ENCODE assay signal across 31 cellular contexts in genomic region chr13:26562538-26562890, GRCh38. TPM values are rescaled to one million over a fixed set of nuclear protein-coding genes. Genes with fewer than 3 reads are reported as not detected.
DNase-seq lines count a peak whose midpoint lies in the region; ATAC-seq, FAIRE-seq and TF ChIP-seq lines count a peak whose summit lies in the region.
"Had no signal": no experiment of that assay in that cellular context is flagged by ENCODE, and none has a peak within 500 bp of the region (broad histone marks: within the 10 kb centered on the region; RNA-seq: fewer than 3 reads in every experiment).

No MANE protein-coding gene starts in this region.

- peaks cover 6% of the 10 kb centered on the region; the same call in 1 of the 2 replicates for H4K20me1 ChIP-seq in HepG2 (ENCODE audit: insufficient read depth, low read length)
- H4K20me1 ChIP-seq: BLaER1 had no signal

- no peak for DNase-seq in HepG2 (ENCODE audit: low spot score)
- no peak for DNase-seq in right lobe of liver
- DNase-seq in ascending aorta (ENCODE audit: low spot score in 2 of 2), result no peak
- DNase-seq in mesendoderm, result peak; percentile 7
- no peak for DNase-seq in T-helper 17 cell
- no peak for DNase-seq in DMS53 treated with DMSO at 0.1 percent for 48 hours (lab: John Stamatoyannopoulos, UW; ENCODE audit: unreplicated experiment)
- DNase-seq: activated CD4-positive, alpha-beta T cell treated with anti-CD3 and anti-CD28 coated beads for 1 hour; activated CD8-positive, alpha-beta T cell treated with anti-CD3 and anti-CD28 coated beads for 36 hours; activated naive CD8-positive, alpha-beta T cell treated with anti-CD3 and anti-CD28 coated beads for 36 hours; Caco-2; effector memory CD4-positive, alpha-beta T cell; hippocampal formation; immature natural killer cell; left ventricle myocardium superior; mucosa of descending colon; NCI-H1417; NCI-H446 treated with DMSO at 0.1 percent for 48 hours; SIG-M5; stimulated activated CD8-positive, alpha-beta memory T cell treated with anti-CD3 and anti-CD28 coated beads, Interleukin-4, amount 100 ng/mL, for 48 hours; upper lobe of left lung had no signal

- no peak overlapping the region for H3K56ac ChIP-seq in mesendoderm (ENCODE audit: low read length)

- ATAC-seq in HepG2 (no peak), right lobe of liver (no peak), GM19452 (IDR thresholded peaks at IDR 0.05; ENCODE audit: unreplicated experiment) (no peak), GM18858 (IDR thresholded peaks at IDR 0.05; ENCODE audit: unreplicated experiment) (no peak), T-helper 17 cell (no peak)
- ATAC-seq: activated CD8-positive, alpha-beta T cell treated with anti-CD3 and anti-CD28 coated beads for 36 hours; esophagus mucosa; gastroesophageal sphincter; GM12878; mucosa of descending colon; Panc1 had no signal

- H3K4me3 ChIP-seq in HepG2 (replicated peaks in 1 of 3; ENCODE audit: insufficient read depth in 1 of 3, low read depth in 2 of 3, low read length in 3 of 3) (no peak overlapping the region), right lobe of liver (no peak overlapping the region), ascending aorta (no peak overlapping the region), mesendoderm (ENCODE audit: low read length) (no peak overlapping the region)
- H3K4me3 ChIP-seq: BLaER1, gastroesophageal sphincter, GM12878, HAP-1, mucosa of descending colon, prostate gland, upper lobe of left lung had no signal

- in situ Hi-C loops in HepG2 (cut with HindIII; ENCODE audit: extremely low pct_ligation_motif_present, low pct_unique_long_range_greater_than_20kb), result no loop called here

- no peak overlapping the region for H2BK5ac ChIP-seq in mesendoderm (ENCODE audit: low read length)

- no peak overlapping the region for H3K23ac ChIP-seq in mesendoderm (ENCODE audit: low read length)

- TF ChIP-seq POLR2A in HepG2 (IDR thresholded peaks at IDR 0.05; ENCODE audit: insufficient read depth in 1 of 2, low read depth in 2 of 2, low read length in 2 of 2) (no peak), right lobe of liver (IDR thresholded peaks at IDR 0.05) (no peak)

- CTCF ChIA-PET in HepG2 (lab: Yijun Ruan, JAX; ENCODE audit: low intra/inter-chr PET ratio, low total read pairs), result no interaction called here

- intact Hi-C loops in HepG2 (cut with micrococcal nuclease; ENCODE audit: unreplicated experiment), result no loop called here
- intact Hi-C loops in right lobe of liver (cut with DNase I), result no loop called here
- intact Hi-C loops in ascending aorta (cut with DNase I), result no loop called here

- H3K4me1 ChIP-seq in HepG2 (ENCODE audit: insufficient read depth, low read length), result peaks cover 64% of the 10 kb centered on the region
- H3K4me1 ChIP-seq in right lobe of liver, result peaks cover 0 to 9% (median 3%) of the 10 kb centered on the region in 4 donors
- H3K4me1 ChIP-seq in ascending aorta, result peaks cover 3 to 10% of the 10 kb centered on the region in 2 donors
- H3K4me1 ChIP-seq in mesendoderm (ENCODE audit: control insufficient read depth, low read depth, low read length), result peaks cover 2% of the 10 kb centered on the region
- H3K4me1 ChIP-seq: BLaER1, prostate gland had no signal

- no peak for FAIRE-seq in HepG2 (lab: Jason Lieb, UNC)
- FAIRE-seq: A204.1, GM12878 had no signal

- H3K79me2 ChIP-seq in HepG2 (ENCODE audit: insufficient read depth, low read length) (peaks cover 74% of the 10 kb centered on the region), mesendoderm (ENCODE audit: control insufficient read depth, insufficient read depth, low read length) (peaks cover 14% of the 10 kb centered on the region)

- peaks cover 2% of the 10 kb centered on the region for H3K4me1 Mint-ChIP-seq in T-helper 17 cell

- TF ChIP-seq CTCF in HepG2 (CRISPR knock-in tag; IDR thresholded peaks at IDR 0.05) (no peak), right lobe of liver (IDR thresholded peaks at IDR 0.05) (no peak), ascending aorta (IDR thresholded peaks at IDR 0.05) (no peak)

- no peak overlapping the region for H3K9ac ChIP-seq in HepG2 (ENCODE audit: insufficient read depth, low read depth, low read length)
- H3K9ac ChIP-seq in mesendoderm (ENCODE audit: low read length), result no peak overlapping the region
- H3K9ac ChIP-seq: BLaER1 had no signal

- BruUV-seq in HepG2 (replicated peaks; lab: Mats Ljungman, UMichigan), result no TSS peak

- H3K9me3 ChIP-seq in HepG2 (ENCODE audit: low read length) (no peaks in the 10 kb centered on the region), right lobe of liver (no peaks in the 10 kb centered on the region), ascending aorta (no peaks in the 10 kb centered on the region), T-helper 17 cell (ENCODE audit: control insufficient read depth, low read length, poor library complexity, severe bottlenecking) (no peaks in the 10 kb centered on the region)
- H3K9me3 ChIP-seq: Caco-2, gastroesophageal sphincter, HAP-1, mucosa of descending colon, prostate gland, upper lobe of left lung had no signal

- H3K4ac ChIP-seq in mesendoderm (ENCODE audit: low read depth, low read length), result no peak overlapping the region

- TF ChIP-seq EP300 in HepG2 (IDR thresholded peaks at IDR 0.05; ENCODE audit: low read depth in 2 of 2, low read length in 2 of 2) (no peak), HepG2 (CRISPR knock-in tag; IDR thresholded peaks at IDR 0.05; ENCODE audit: borderline replicate concordance) (no peak)

- H4K8ac ChIP-seq in mesendoderm (ENCODE audit: low read depth, low read length), result no peak overlapping the region

- no peak overlapping the region for H2BK15ac ChIP-seq in mesendoderm (replicated peaks; ENCODE audit: low read depth)

- H4K5ac ChIP-seq in mesendoderm (ENCODE audit: low read length), result no peak overlapping the region

- H3K4me2 ChIP-seq in HepG2 (ENCODE audit: low read depth, low read length) (no peak overlapping the region), mesendoderm (ENCODE audit: low read length) (no peak overlapping the region)
- H3K4me2 ChIP-seq: BLaER1 had no signal

- H3K18ac ChIP-seq in mesendoderm (ENCODE audit: low read length), result no peak overlapping the region

- TF ChIP-seq RAD21 in HepG2 (CRISPR knock-in tag; IDR thresholded peaks at IDR 0.05), result no peak

- H3K79me1 ChIP-seq in mesendoderm (ENCODE audit: low read length), result peaks cover 21% of the 10 kb centered on the region

- no peak overlapping the region for H2AK5ac ChIP-seq in mesendoderm (ENCODE audit: low read length)

- peaks cover 28% of the 10 kb centered on the region for H3K27me3 Mint-ChIP-seq in T-helper 17 cell

- WGBS in HepG2 (ENCODE audit: low lambda C conversion rate), result 42% methylated on average over 2 of the region's 2 CpGs
- 50% methylated on average over 2 of the region's 2 CpGs for WGBS in right lobe of liver (ENCODE audit: insufficient coverage, low coverage, low lambda C conversion rate, missing lambda C conversion rate)
- WGBS in mesendoderm (ENCODE audit: extremely low coverage, insufficient coverage, low lambda C conversion rate), result no CpG with 5 or more reads among the region's 2 CpGs

- H3K36me3 ChIP-seq in HepG2 (replicated peaks in 1 of 2; ENCODE audit: control insufficient read depth in 1 of 2, insufficient read depth in 2 of 2, low read length in 2 of 2), result no peaks in the 10 kb centered on the region
- H3K36me3 ChIP-seq in right lobe of liver, result no peaks in the 10 kb centered on the region
- no peaks in the 10 kb centered on the region for H3K36me3 ChIP-seq in ascending aorta
- H3K36me3 ChIP-seq in mesendoderm (ENCODE audit: control insufficient read depth, insufficient read depth, low read length), result no peaks in the 10 kb centered on the region
- H3K36me3 ChIP-seq: BLaER1, gastroesophageal sphincter, HAP-1, prostate gland, upper lobe of left lung had no signal

- no peak overlapping the region for H2BK120ac ChIP-seq in mesendoderm (ENCODE audit: low read depth, low read length)

- POLR2A ChIA-PET in HepG2 (lab: Yijun Ruan, JAX), result no interaction called here

- H3K27ac ChIP-seq in HepG2 (ENCODE audit: extremely low read length, insufficient read depth, low read length) (no peak overlapping the region), right lobe of liver (no peak overlapping the region), ascending aorta (peak overlapping the region; percentile 54 to 78), mesendoderm (ENCODE audit: low read depth, low read length) (no peak overlapping the region)
- H3K27ac ChIP-seq: BLaER1, gastroesophageal sphincter, prostate gland had no signal

- H3K27me3 ChIP-seq in HepG2 (ENCODE audit: control insufficient read depth in 1 of 2, insufficient read depth in 2 of 2, low read length in 2 of 2) (no peaks in the 10 kb centered on the region), right lobe of liver (no peaks in the 10 kb centered on the region), ascending aorta (no peaks in the 10 kb centered on the region), mesendoderm (ENCODE audit: insufficient read depth, low read length, poor library complexity) (no peaks in the 10 kb centered on the region)
- H3K27me3 ChIP-seq: gastroesophageal sphincter had no signal

- no peaks in the 10 kb centered on the region for H3K36me3 Mint-ChIP-seq in T-helper 17 cell (ENCODE audit: low read depth)
- H3K36me3 Mint-ChIP-seq: activated naive CD8-positive, alpha-beta T cell treated with anti-CD3 and anti-CD28 coated beads for 36 hours; immature natural killer cell had no signal

- H3K4me3 Mint-ChIP-seq in T-helper 17 cell, result no peak overlapping the region
- H3K4me3 Mint-ChIP-seq: activated CD8-positive, alpha-beta T cell treated with anti-CD3 and anti-CD28 coated beads for 36 hours; activated naive CD8-positive, alpha-beta T cell treated with anti-CD3 and anti-CD28 coated beads for 36 hours; immature natural killer cell had no signal

- no peak overlapping the region for H3K27ac Mint-ChIP-seq in T-helper 17 cell
- H3K27ac Mint-ChIP-seq: activated CD8-positive, alpha-beta T cell treated with anti-CD3 and anti-CD28 coated beads for 36 hours; activated naive CD8-positive, alpha-beta T cell treated with anti-CD3 and anti-CD28 coated beads for 36 hours; immature natural killer cell had no signal

- no peak overlapping the region for H2AFZ ChIP-seq in HepG2 (ENCODE audit: low read length)

RNA-seq across cellular contexts. Expression of gene WASF3, which starts 5.0 kb away (rescaled TPM):
- total RNA-seq in HepG2 (2016; rRNA removed; fragmentation: Illumina TruSeq; extraction: Trizol), result 10.4 and 13.3 TPM in 2 replicates
- 2.9 and 3.0 TPM in 2 replicates for total RNA-seq in HepG2 (2016; cell fraction: cytosol; rRNA removed; fragmentation: Illumina TruSeq; extraction: Trizol; ENCODE audit: low read depth)
- total RNA-seq in HepG2 (2016; cell fraction: insoluble cytoplasmic fraction; rRNA removed; fragmentation: Illumina TruSeq; extraction: Trizol), result 10.6 and 10.8 TPM in 2 replicates
- total RNA-seq in HepG2 (2016; cell fraction: membrane; rRNA removed; fragmentation: Illumina TruSeq; extraction: Trizol), result 17.8 and 19.7 TPM in 2 replicates
- 8.8 and 10.1 TPM in 2 replicates for total RNA-seq in HepG2 (2016; cell fraction: nucleus; rRNA removed; fragmentation: Illumina TruSeq; extraction: Trizol)
- 12.1 and 17.2 TPM in 2 replicates for polyA plus RNA-seq in HepG2 (2011; rRNA removed)
- polyA plus RNA-seq in HepG2 (2011; cell fraction: cytosol; rRNA removed), result 7.4 and 8.4 TPM in 2 replicates
- polyA plus RNA-seq in HepG2 (2011; cell fraction: nucleus; rRNA removed), result 8.3 and 8.8 TPM in 2 replicates
- 9.8 and 11.3 TPM in 2 replicates for polyA plus RNA-seq in HepG2 (2012)
- 2.2 and 2.4 TPM in 2 replicates for polyA plus RNA-seq in HepG2 (2016; cell fraction: cytosol; fragmentation: Illumina TruSeq; extraction: Trizol; ENCODE audit: low read depth)
- 12.6 and 14.8 TPM in 2 replicates for polyA plus RNA-seq in HepG2 (2016; cell fraction: insoluble cytoplasmic fraction; fragmentation: Illumina TruSeq; extraction: Trizol; ENCODE audit: low read depth)
- 12.2 and 13.4 TPM in 2 replicates for polyA plus RNA-seq in HepG2 (2016; cell fraction: membrane; fragmentation: Illumina TruSeq; extraction: Trizol; ENCODE audit: low read depth)
- polyA plus RNA-seq in HepG2 (2016; cell fraction: nucleus; fragmentation: Illumina TruSeq; extraction: Trizol; ENCODE audit: insufficient read depth, low read depth), result 13.2 and 13.7 TPM in 2 replicates
- 12.1 TPM in 1 of 2 replicates, not detected in the other for polyA minus RNA-seq in HepG2 (2011; rRNA and poly(A)+ RNA removed; ENCODE audit: low replicate concordance)
- 7.7 and 8.0 TPM in 2 replicates for polyA minus RNA-seq in HepG2 (2011; cell fraction: cytosol; rRNA and poly(A)+ RNA removed)
- 6.6 and 7.0 TPM in 2 replicates for polyA minus RNA-seq in HepG2 (2011; cell fraction: nucleus; rRNA and poly(A)+ RNA removed)
- 10 to 100 TPM in 2 of 6 experiments, 1 to 10 TPM in 4; 5.8 to 14.5 (median 8.3) TPM for total RNA-seq in right lobe of liver
- total RNA-seq in ascending aorta, result 14.3 TPM
- 12.5 TPM for polyA plus RNA-seq in mesendoderm (2013, experiment 1 of 2)
- polyA plus RNA-seq in mesendoderm (2013, experiment 2 of 2), result 13.1 TPM
- 1 to 10 TPM in 1 of 2 donors, not detected in 1; 6.4 TPM for total RNA-seq in T-helper 17 cell
- total RNA-seq: Caco-2; T-helper 1 cell treated with Interleukin-12 subunit alpha and Interleukin-12 subunit beta and Interleukin-4 antibody, amounts not matched to agents 30 ng/mL and 1 ng/mL, for 36 hours had no signal

Comparison
In these comparisons a context has a peak if more than half of its experiments do, and no peak if none do; other contexts are left out.
1. H3K27ac ChIP-seq: peak in ascending aorta (2 of 2); none in HepG2 (single experiment), right lobe of liver (0 of 3) and mesendoderm (single experiment).